Comparison of ENCODE assay signal across 15 cellular contexts in the genomic region with DNA sequence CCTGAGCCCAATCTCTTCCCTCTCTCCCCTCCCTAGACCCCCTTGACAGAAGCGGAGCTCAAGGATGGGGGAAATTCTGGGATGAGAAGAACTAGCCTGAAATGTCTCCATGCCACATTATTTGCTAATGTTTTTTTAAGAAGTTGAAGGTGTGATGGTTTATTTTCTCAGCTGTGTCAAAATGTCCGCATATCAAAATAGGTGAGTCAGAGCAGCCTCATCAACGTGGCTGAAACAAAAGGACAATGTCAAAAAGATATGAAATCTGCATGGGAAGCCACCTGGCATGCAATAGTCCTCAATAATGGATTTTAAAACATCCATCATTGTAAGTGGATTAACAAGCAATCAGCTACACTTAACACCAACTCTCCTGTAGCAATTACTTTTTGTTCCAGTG.
"Had no signal": no experiment of that assay in that cellular context is flagged by ENCODE, and none has a peak within 500 bp of the region (broad histone marks: within the 10 kb centered on the region; RNA-seq: fewer than 3 reads in every experiment).

No MANE protein-coding gene starts in this region.

- H3K36me3 ChIP-seq: lower lobe of right lung, thyroid gland, uterus had no signal

- FAIRE-seq: frontal cortex, small intestine had no signal

- H3K9me3 Mint-ChIP-seq: activated naive CD4-positive, alpha-beta T cell treated with anti-CD3 and anti-CD28 coated beads, Interleukin-2, amount 50 U/mL, for 72 hours; activated T-cell treated with anti-CD3 and anti-CD28 coated beads, Interleukin-2, amount 50 U/mL, for 4 hours; naive thymus-derived CD4-positive, alpha-beta T cell had no signal

- H3K9me3 ChIP-seq: lower lobe of right lung, thyroid gland, uterus had no signal

- H3K4me1 Mint-ChIP-seq: activated CD8-positive, alpha-beta memory T cell treated with anti-CD3 and anti-CD28 coated beads, Interleukin-2, amount 10 ng/mL, durations not matched to agents 7 days and 5 days had no signal

- H3K4me1 ChIP-seq: lower lobe of right lung, parathyroid adenoma, uterus had no signal

- H3K27ac Mint-ChIP-seq: activated CD8-positive, alpha-beta memory T cell treated with anti-CD3 and anti-CD28 coated beads, Interleukin-2, amount 10 ng/mL, durations not matched to agents 7 days and 5 days; activated naive CD4-positive, alpha-beta T cell treated with anti-CD3 and anti-CD28 coated beads, Interleukin-2, amount 50 U/mL, for 72 hours; naive thymus-derived CD4-positive, alpha-beta T cell had no signal

- DNase-seq: activated CD4-positive, alpha-beta T cell treated with anti-CD3 and anti-CD28 coated beads for 1 hour; activated CD4-positive, alpha-beta T cell treated with anti-CD3 and anti-CD28 coated beads, Interleukin-2, amount 50 U/mL, for 48 hours; activated CD8-positive, alpha-beta memory T cell treated with anti-CD3 and anti-CD28 coated beads, Interleukin-2, amount 10 ng/mL, durations not matched to agents 7 days and 5 days; activated effector memory CD4-positive, alpha-beta T cell treated with anti-CD3 and anti-CD28 coated beads, Interleukin-2, amount 50 U/mL, for 16 hours; activated T-cell treated with anti-CD3 and anti-CD28 coated beads, Interleukin-2, amount 50 U/mL, for 4 hours; amniotic stem cell; lower lobe of right lung; naive thymus-derived CD4-positive, alpha-beta T cell; small intestine; thyroid gland; uterus had no signal

- H3K27me3 ChIP-seq: hepatocyte, thyroid gland, uterus had no signal

- H3K4me3 Mint-ChIP-seq: activated CD8-positive, alpha-beta memory T cell treated with anti-CD3 and anti-CD28 coated beads, Interleukin-2, amount 10 ng/mL, durations not matched to agents 7 days and 5 days; activated T-cell treated with anti-CD3 and anti-CD28 coated beads, Interleukin-2, amount 50 U/mL, for 4 hours; naive thymus-derived CD4-positive, alpha-beta T cell had no signal

- H3K36me3 Mint-ChIP-seq: activated CD8-positive, alpha-beta memory T cell treated with anti-CD3 and anti-CD28 coated beads, Interleukin-2, amount 10 ng/mL, durations not matched to agents 7 days and 5 days; activated naive CD4-positive, alpha-beta T cell treated with anti-CD3 and anti-CD28 coated beads, Interleukin-2, amount 50 U/mL, for 72 hours; naive thymus-derived CD4-positive, alpha-beta T cell had no signal

- H3K4me3 ChIP-seq: hepatocyte, lower lobe of right lung, thyroid gland, uterus had no signal
